Comparison of ENCODE assay signal across 8 cellular contexts in genomic region chr11:1262172-1263006, GRCh38. TPM values are rescaled to one million over a fixed set of nuclear protein-coding genes. Genes with fewer than 3 reads are reported as not detected.
DNase-seq lines count a peak whose midpoint lies in the region; ATAC-seq and TF ChIP-seq lines count a peak whose summit lies in the region.

No MANE protein-coding gene starts in this region.

- peaks cover 4% of the 10 kb centered on the region for H3K36me3 Mint-ChIP-seq in endodermal cell (ENCODE audit: low read depth)

- H3K9ac ChIP-seq in endodermal cell (ENCODE audit: extremely low read depth, low read length, poor library complexity, severe bottlenecking), result no peak overlapping the region

- peak; percentile 86 for ATAC-seq in GM19035 (IDR thresholded peaks at IDR 0.05; ENCODE audit: unreplicated experiment)

- peak overlapping the region; percentile 35 for H3K4me3 Mint-ChIP-seq in endodermal cell

- DNase-seq in ACHN, result peak; percentile 86
- DNase-seq in HL-60 (ENCODE audit: low read depth in 1 of 2, low spot score in 1 of 2), result peak; percentile 83 to 90
- peak; percentile 93 for DNase-seq in NOMO-1 treated with dmso at 0.1 percent for 144 hours (lab: John Stamatoyannopoulos, UW; ENCODE audit: unreplicated experiment)
- peak; percentile 70 for DNase-seq in activated CD8-positive, alpha-beta memory T cell treated with anti-CD3 and anti-CD28 coated beads, Interleukin-2, amount 50 U/mL, for 24 hours (ENCODE audit: extremely low read depth)
- DNase-seq in endodermal cell, result peak; percentile 94
- DNase-seq in mesenteric fat pad (ENCODE audit: low spot score), result peak; percentile 94
- peak; percentile 58 for DNase-seq in stimulated activated CD8-positive, alpha-beta memory T cell treated with anti-CD3 and anti-CD28 coated beads, Interleukin-12 subunit alpha, Interleukin-12 subunit beta, amount 100 ng/mL, for 24 hours (ENCODE audit: extremely low read depth)

- H3K27ac ChIP-seq in HL-60 (replicated peaks), result peak overlapping the region; percentile 61
- H3K27ac ChIP-seq in endodermal cell (ENCODE audit: low read depth, low read length), result no peak overlapping the region

- 32 to 39% methylated on average over 15 to 31 of the region's 31 CpGs for WGBS in endodermal cell (ENCODE audit: insufficient coverage in 1 of 2, insufficient read length in 1 of 2), 2 experiments

- peak overlapping the region; percentile 48 for H3K4me3 ChIP-seq in HL-60 (replicated peaks; ENCODE audit: insufficient read depth, low read length)
- H3K4me3 ChIP-seq in endodermal cell (ENCODE audit: low read length), result peak overlapping the region; percentile 73

- peaks cover 3% of the 10 kb centered on the region for H3K27me3 Mint-ChIP-seq in endodermal cell (ENCODE audit: insufficient read depth)

- H3K9me3 ChIP-seq in endodermal cell (ENCODE audit: control insufficient read depth, low read length), result peaks cover 16% of the 10 kb centered on the region

- H3K27me3 ChIP-seq in HL-60 (ENCODE audit: insufficient read depth, poor library complexity, severe bottlenecking) (no peaks in the 10 kb centered on the region), endodermal cell (ENCODE audit: control insufficient read depth, insufficient read depth, low read length, poor library complexity, severe bottlenecking) (no peaks in the 10 kb centered on the region)

- H3K4me1 ChIP-seq in endodermal cell (ENCODE audit: control insufficient read depth, insufficient read depth, low read length), result no peaks in the 10 kb centered on the region

- peaks cover 28% of the 10 kb centered on the region for H3K9me3 Mint-ChIP-seq in endodermal cell

- H3K4me1 Mint-ChIP-seq in endodermal cell, result peaks cover 1% of the 10 kb centered on the region

- TF ChIP-seq CTCF in HL-60 (IDR thresholded peaks at IDR 0.05; ENCODE audit: insufficient read depth, low read length) (no peak), endodermal cell (conservative IDR thresholded peaks at IDR 0.05) (no peak)

- in situ Hi-C loops in ACHN (cut with HindIII; ENCODE audit: low pct_ligation_motif_present, low pct_unique_long_range_greater_than_20kb, low sequenced_read_pairs), result no loop called here

- no peaks in the 10 kb centered on the region for H3K36me3 ChIP-seq in endodermal cell (ENCODE audit: control insufficient read depth, insufficient read depth, low read length)

- peak overlapping the region; percentile 72 for H3K27ac Mint-ChIP-seq in endodermal cell

RNA-seq across cellular contexts. Expression of gene MUC5B, which starts 39.5 kb away (rescaled TPM):
- total RNA-seq in endodermal cell (not detected), mesenteric fat pad (not detected)
- 0.04 TPM for polyA plus RNA-seq in endodermal cell (2013, experiment 1 of 2)
- polyA plus RNA-seq in endodermal cell (2013, experiment 2 of 2), result 0.04 TPM

RNA-seq across cellular contexts. Expression of gene TOLLIP, which starts 47.0 kb away (rescaled TPM):
- total RNA-seq in endodermal cell, result 10 to 100 TPM; 34.3 to 37.4 TPM
- polyA plus RNA-seq in endodermal cell (2013, experiment 1 of 2), result 21.1 TPM
- 19.8 TPM for polyA plus RNA-seq in endodermal cell (2013, experiment 2 of 2)
- total RNA-seq in mesenteric fat pad, result 63.6 TPM
